ENCODE assay signal across 1 cellular context in genomic region chr11:34330653-34331052, GRCh38.
TF ChIP-seq lines count a peak whose summit lies in the region.

No MANE protein-coding gene starts in this region.

TF ChIP-seq in HCT116, 20 proteins besides CTCF, POLR2A, EP300 and RAD21 (continued from another document):
- no peak for TF ChIP-seq REST (IDR thresholded peaks at IDR 0.05; ENCODE audit: low read depth)
- no peak for TF ChIP-seq TCF7L2 (IDR thresholded peaks at IDR 0.05; ENCODE audit: borderline replicate concordance, extremely low read depth, insufficient read depth, insufficient read length)
- TF ChIP-seq ZBTB33 (IDR thresholded peaks at IDR 0.05; ENCODE audit: extremely low read depth, insufficient replicate concordance, low read length) = no peak
- TF ChIP-seq CEBPB (IDR thresholded peaks at IDR 0.05; ENCODE audit: low read depth) = no peak
- TF ChIP-seq ELF1 (IDR thresholded peaks at IDR 0.05; ENCODE audit: borderline replicate concordance, low read depth) = no peak
- no peak for TF ChIP-seq MAX (IDR thresholded peaks at IDR 0.05)
- TF ChIP-seq POLR2AphosphoS5 (IDR thresholded peaks at IDR 0.05; ENCODE audit: low read depth, low read length) = no peak
